ENCODE assay signal across 8 cellular contexts in the genomic region with DNA sequence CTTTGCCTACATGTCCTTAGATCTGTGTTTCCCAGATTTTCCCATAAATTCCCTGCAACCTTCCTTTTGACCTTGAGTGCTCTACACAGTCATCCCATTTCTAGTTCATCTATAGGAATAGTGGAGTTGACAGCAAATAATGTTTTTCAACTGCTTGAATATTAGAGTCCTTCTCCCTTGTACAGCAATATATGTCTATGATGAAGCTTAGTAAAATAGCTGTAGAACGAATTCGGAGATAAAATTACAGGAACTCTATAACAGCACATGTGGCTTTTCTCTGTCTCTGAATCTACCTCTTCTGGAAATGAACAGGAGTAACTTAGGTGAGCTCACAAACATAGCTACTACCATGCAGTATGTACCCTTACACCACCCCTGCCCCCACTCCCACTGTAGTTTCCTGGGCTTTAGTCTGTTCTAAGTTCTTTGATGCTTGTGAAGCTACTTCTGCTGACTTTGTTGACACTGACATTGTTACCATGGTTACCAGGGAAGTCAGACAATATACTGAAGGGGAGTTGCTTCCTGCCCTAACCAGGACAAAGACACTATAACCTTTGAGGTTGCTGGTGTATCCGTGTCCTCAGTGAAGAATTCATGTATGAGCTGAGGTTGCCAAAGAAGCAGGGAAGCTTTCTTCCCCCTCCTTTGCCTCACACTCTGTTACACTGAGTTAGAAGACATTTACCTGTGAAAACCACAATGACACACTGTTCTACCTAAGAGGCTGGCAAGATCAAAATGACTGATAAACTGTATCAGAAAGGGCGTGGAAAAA. TPM values are rescaled to one million over a fixed set of nuclear protein-coding genes. Genes with fewer than 3 reads are reported as not detected.
DNase-seq lines count a peak whose midpoint lies in the region; ATAC-seq and TF ChIP-seq lines count a peak whose summit lies in the region.

No MANE protein-coding gene starts in this region.

- no peak for TF ChIP-seq CTCF in osteocyte (IDR thresholded peaks at IDR 0.05)

- H3K27ac Mint-ChIP-seq in stimulated activated naive B cell treated with anti-CD40 and anti-IgM and Interleukin-4, amounts not matched to agents 10 μg/mL and 1 μg/mL and 100 μg/mL, for 72 hours: peak overlapping the region; percentile 68
- no peak overlapping the region for H3K27ac Mint-ChIP-seq in osteocyte (ENCODE audit: unreplicated experiment)

- H3K36me3 Mint-ChIP-seq in activated T-cell treated with anti-CD3 and anti-CD28 coated beads, Interleukin-2, amount 50 U/mL, for 4 hours (ENCODE audit: insufficient read depth): no peaks in the 10 kb centered on the region
- peaks cover 0 to 2% of the 10 kb centered on the region in 2 donors for H3K36me3 Mint-ChIP-seq in stimulated activated naive B cell treated with anti-CD40 and anti-IgM and Interleukin-4, amounts not matched to agents 10 μg/mL and 1 μg/mL and 100 μg/mL, for 72 hours
- no peaks in the 10 kb centered on the region for H3K36me3 Mint-ChIP-seq in osteocyte (ENCODE audit: unreplicated experiment)

- ATAC-seq in activated T-cell treated with anti-CD3 and anti-CD28 coated beads, Interleukin-2, amount 50 U/mL, for 4 hours: peak; percentile 93 to 96
- peak; percentile 75 to 89 for ATAC-seq in stimulated activated naive B cell treated with anti-CD40 and anti-IgM and Interleukin-4, amounts not matched to agents 10 μg/mL and 1 μg/mL and 100 μg/mL, for 72 hours (replicated peaks)

- peak overlapping the region; percentile 50 for H3K4me3 Mint-ChIP-seq in activated T-cell treated with anti-CD3 and anti-CD28 coated beads, Interleukin-2, amount 50 U/mL, for 4 hours
- H3K4me3 Mint-ChIP-seq in stimulated activated naive B cell treated with anti-CD40 and anti-IgM and Interleukin-4, amounts not matched to agents 10 μg/mL and 1 μg/mL and 100 μg/mL, for 72 hours: no peak overlapping the region
- H3K4me3 Mint-ChIP-seq in osteocyte (ENCODE audit: unreplicated experiment): no peak overlapping the region

- H3K9me3 Mint-ChIP-seq in activated T-cell treated with anti-CD3 and anti-CD28 coated beads, Interleukin-2, amount 50 U/mL, for 4 hours: peaks cover 11% of the 10 kb centered on the region
- peaks cover 0 to 3% of the 10 kb centered on the region in 2 donors for H3K9me3 Mint-ChIP-seq in stimulated activated naive B cell treated with anti-CD40 and anti-IgM and Interleukin-4, amounts not matched to agents 10 μg/mL and 1 μg/mL and 100 μg/mL, for 72 hours
- H3K9me3 Mint-ChIP-seq in osteocyte (ENCODE audit: unreplicated experiment): peaks cover 9% of the 10 kb centered on the region

- peak; percentile 77 for DNase-seq in CD1c-positive myeloid dendritic cell (ENCODE audit: extremely low spot score)
- DNase-seq in NCI-H146 (lab: John Stamatoyannopoulos, UW): peak; percentile 58
- DNase-seq in activated T-cell treated with anti-CD3 and anti-CD28 coated beads, Interleukin-2, amount 50 U/mL, for 4 hours: peak; percentile 65
- DNase-seq in iris pigment epithelial cell (ENCODE audit: low read depth): peak; percentile 70
- no peak for DNase-seq in stimulated activated naive B cell treated with anti-CD40 and anti-IgM and Interleukin-4, amounts not matched to agents 10 μg/mL and 1 μg/mL and 100 μg/mL, for 72 hours
- DNase-seq in NCI-H1930 (lab: John Stamatoyannopoulos, UW): no peak
- no peak for DNase-seq in SW 1271 (lab: John Stamatoyannopoulos, UW)
- DNase-seq in osteocyte (ENCODE audit: extremely low spot score, unreplicated experiment): no peak

- no peaks in the 10 kb centered on the region for H3K27me3 Mint-ChIP-seq in activated T-cell treated with anti-CD3 and anti-CD28 coated beads, Interleukin-2, amount 50 U/mL, for 4 hours (ENCODE audit: low read depth)
- H3K27me3 Mint-ChIP-seq in stimulated activated naive B cell treated with anti-CD40 and anti-IgM and Interleukin-4, amounts not matched to agents 10 μg/mL and 1 μg/mL and 100 μg/mL, for 72 hours: peaks cover 18 to 21% of the 10 kb centered on the region in 2 donors
- H3K27me3 Mint-ChIP-seq in osteocyte (ENCODE audit: unreplicated experiment): peaks cover 29% of the 10 kb centered on the region

- H3K4me1 Mint-ChIP-seq in activated T-cell treated with anti-CD3 and anti-CD28 coated beads, Interleukin-2, amount 50 U/mL, for 4 hours (ENCODE audit: low read depth): peaks cover 43% of the 10 kb centered on the region
- peaks cover 14 to 22% of the 10 kb centered on the region in 2 donors for H3K4me1 Mint-ChIP-seq in stimulated activated naive B cell treated with anti-CD40 and anti-IgM and Interleukin-4, amounts not matched to agents 10 μg/mL and 1 μg/mL and 100 μg/mL, for 72 hours
- H3K4me1 Mint-ChIP-seq in osteocyte (ENCODE audit: unreplicated experiment): no peaks in the 10 kb centered on the region

RNA-seq across cellular contexts. Expression of a gene that starts 35.8 kb away (rescaled TPM):
- 1 to 10 TPM; 7.2 to 9.8 (median 9.1) TPM for total RNA-seq in activated T-cell treated with anti-CD3 and anti-CD28 coated beads, Interleukin-2, amount 50 U/mL, for 4 hours
- total RNA-seq in osteocyte: 3.6 and 4.1 TPM in 2 replicates

Comparison
In these comparisons a context has a peak if more than half of its experiments do, and no peak if none do; other contexts are left out.
1. DNase-seq: peak in CD1c-positive myeloid dendritic cell (single experiment), NCI-H146 (single experiment), activated T-cell treated with anti-CD3 and anti-CD28 coated beads, Interleukin-2, amount 50 U/mL, for 4 hours (single experiment) and iris pigment epithelial cell (single experiment); none in stimulated activated naive B cell treated with anti-CD40 and anti-IgM and Interleukin-4, amounts not matched to agents 10 μg/mL and 1 μg/mL and 100 μg/mL, for 72 hours (single experiment), NCI-H1930 (0 of 2), SW 1271 (0 of 2) and osteocyte (single experiment).